7 cellular contexts compared by ENCODE assay signal in the genomic region with DNA sequence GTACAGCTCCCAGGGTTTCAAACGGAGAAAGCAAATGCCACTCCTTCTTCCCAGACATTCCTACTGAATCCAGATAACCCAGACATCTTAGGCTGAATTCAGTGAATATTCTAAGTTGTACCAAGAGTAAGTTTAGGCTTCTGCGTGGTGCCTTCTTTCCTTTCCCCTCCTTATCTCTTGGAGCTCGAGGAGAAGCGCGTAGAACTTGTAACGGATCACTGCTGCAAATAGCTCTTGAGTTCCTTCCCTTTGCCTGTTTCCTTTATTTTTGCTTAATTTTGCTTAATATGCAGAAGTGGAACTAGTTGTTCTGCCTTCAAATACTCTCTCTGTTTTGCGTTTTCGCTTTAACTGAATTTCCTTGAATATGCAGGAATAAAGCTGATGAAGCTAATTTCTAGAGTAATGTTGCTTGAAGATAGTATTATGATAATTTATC. TPM values are rescaled to one million over a fixed set of nuclear protein-coding genes. Genes with fewer than 3 reads are reported as not detected.
A peak's percentile ranks its signal among the peaks of the same experiment; 100 is the strongest.
DNase-seq lines count a peak whose midpoint lies in the region; ATAC-seq and TF ChIP-seq lines count a peak whose summit lies in the region.

No MANE protein-coding gene starts in this region.

- TF ChIP-seq CTCF in OCI-LY3 (IDR thresholded peaks at IDR 0.05; ENCODE audit: low read depth, low read length), result no peak
- no peak for TF ChIP-seq CTCF in coronary artery (IDR thresholded peaks at IDR 0.05)

- H3K9me3 ChIP-seq in GM23248 (ENCODE audit: low read depth), result no peaks in the 10 kb centered on the region
- no peaks in the 10 kb centered on the region for H3K9me3 ChIP-seq in OCI-LY3 (ENCODE audit: insufficient read depth, low read length)

- peaks cover 42% of the 10 kb centered on the region for H3K4me1 ChIP-seq in GM23248 (ENCODE audit: insufficient read depth)
- H3K4me1 ChIP-seq in OCI-LY3 (ENCODE audit: low read length), result peaks cover 43% of the 10 kb centered on the region

- H3K36me3 ChIP-seq in GM23248 (ENCODE audit: low read depth) (no peaks in the 10 kb centered on the region), OCI-LY3 (replicated peaks; ENCODE audit: low read depth, low read length) (peaks cover 10% of the 10 kb centered on the region)

- no peaks in the 10 kb centered on the region for H4K20me1 ChIP-seq in GM23248 (ENCODE audit: insufficient read depth)
- peaks cover 9% of the 10 kb centered on the region; the same call in 1 of the 2 replicates for H4K20me1 ChIP-seq in OCI-LY3 (ENCODE audit: insufficient read depth, low read length)

- H3K27ac ChIP-seq in GM23248, result peak overlapping the region; percentile 82
- peak overlapping the region; percentile 64 for H3K27ac ChIP-seq in OCI-LY3 (ENCODE audit: low read length)
- H3K27ac ChIP-seq in coronary artery, result peak overlapping the region; percentile 71 to 98

- WGBS in GM23248 (ENCODE audit: low coverage in 1 of 2, low lambda C conversion rate in 2 of 2, missing lambda C conversion rate in 2 of 2), 2 experiments, result 1% methylated on average over 8 of the region's 8 CpGs

- H3K79me2 ChIP-seq in GM23248 (ENCODE audit: insufficient read depth) (peaks cover 59% of the 10 kb centered on the region), OCI-LY3 (ENCODE audit: low read length) (peaks cover 55% of the 10 kb centered on the region)

- H3K4me2 ChIP-seq in GM23248 (ENCODE audit: unreplicated experiment), result peak overlapping the region; percentile 97
- H3K4me2 ChIP-seq in OCI-LY3 (ENCODE audit: low read length), result peak overlapping the region; percentile 82

- H2AFZ ChIP-seq in GM23248 (peak overlapping the region; percentile 69), OCI-LY3 (ENCODE audit: low read depth, low read length) (peak overlapping the region; percentile 75; the same call in 1 of the 2 replicates)

- in situ Hi-C loops in GM23248 (cut with MboI), result no loop called here

- peak overlapping the region; percentile 99 for H3K4me3 ChIP-seq in GM23248
- peak overlapping the region; percentile 92 for H3K4me3 ChIP-seq in OCI-LY3 (ENCODE audit: low read length)
- H3K4me3 ChIP-seq in coronary artery, result peak overlapping the region; percentile 97

- no peaks in the 10 kb centered on the region for H3K9me2 ChIP-seq in GM23248 (ENCODE audit: insufficient read depth)

- H3K9ac ChIP-seq in GM23248 (peak overlapping the region; percentile 87), OCI-LY3 (ENCODE audit: low read length) (peak overlapping the region; percentile 87)

- peak; percentile 55 for DNase-seq in GM23248
- DNase-seq in coronary artery (ENCODE audit: low spot score), result no peak
- DNase-seq in myocyte (ENCODE audit: low read depth), result peak; percentile 31
- no peak for DNase-seq in effector CD8-positive, alpha-beta T cell (lab: John Stamatoyannopoulos, UW)

- H3K27me3 ChIP-seq in GM23248 (replicated peaks; ENCODE audit: insufficient read depth) (no peaks in the 10 kb centered on the region), OCI-LY3 (ENCODE audit: low read depth, low read length) (no peaks in the 10 kb centered on the region)

- ATAC-seq in GM18868 (IDR thresholded peaks at IDR 0.05; ENCODE audit: unreplicated experiment) (no peak), GM21528 (IDR thresholded peaks at IDR 0.05; ENCODE audit: low FRiP score, unreplicated experiment) (no peak)

- peaks cover 37% of the 10 kb centered on the region for H3F3A ChIP-seq in GM23248 (ENCODE audit: insufficient read depth)

RNA-seq across cellular contexts. Expression of a gene that starts 1.0 kb away (rescaled TPM):
- 6.9 and 17.1 TPM in 2 replicates for total RNA-seq in GM23248 (2014; rRNA removed; shearing (Covaris generic))
- polyA plus RNA-seq in GM23248 (2016; fragmentation: Nextera tagmentation; extraction: Ambion mirVana), result 11.5 and 14.2 TPM in 2 replicates
- total RNA-seq in myocyte, result 4.7 and 6.1 TPM in 2 replicates
- polyA plus RNA-seq in myocyte (2012), result 11.0 TPM

Comparison
In these comparisons a context has a peak if more than half of its experiments do, and no peak if none do; other contexts are left out.
1. DNase-seq: peak in GM23248 (single experiment) and myocyte (single experiment); none in coronary artery (single experiment) and effector CD8-positive, alpha-beta T cell (single experiment).
2. Peak in every context shown above with its lines, with median percentiles within 50 percentile points of each other: H3K27ac ChIP-seq and H3K4me3 ChIP-seq.